Comparison of ENCODE assay signal across 8 cellular contexts in the genomic region with DNA sequence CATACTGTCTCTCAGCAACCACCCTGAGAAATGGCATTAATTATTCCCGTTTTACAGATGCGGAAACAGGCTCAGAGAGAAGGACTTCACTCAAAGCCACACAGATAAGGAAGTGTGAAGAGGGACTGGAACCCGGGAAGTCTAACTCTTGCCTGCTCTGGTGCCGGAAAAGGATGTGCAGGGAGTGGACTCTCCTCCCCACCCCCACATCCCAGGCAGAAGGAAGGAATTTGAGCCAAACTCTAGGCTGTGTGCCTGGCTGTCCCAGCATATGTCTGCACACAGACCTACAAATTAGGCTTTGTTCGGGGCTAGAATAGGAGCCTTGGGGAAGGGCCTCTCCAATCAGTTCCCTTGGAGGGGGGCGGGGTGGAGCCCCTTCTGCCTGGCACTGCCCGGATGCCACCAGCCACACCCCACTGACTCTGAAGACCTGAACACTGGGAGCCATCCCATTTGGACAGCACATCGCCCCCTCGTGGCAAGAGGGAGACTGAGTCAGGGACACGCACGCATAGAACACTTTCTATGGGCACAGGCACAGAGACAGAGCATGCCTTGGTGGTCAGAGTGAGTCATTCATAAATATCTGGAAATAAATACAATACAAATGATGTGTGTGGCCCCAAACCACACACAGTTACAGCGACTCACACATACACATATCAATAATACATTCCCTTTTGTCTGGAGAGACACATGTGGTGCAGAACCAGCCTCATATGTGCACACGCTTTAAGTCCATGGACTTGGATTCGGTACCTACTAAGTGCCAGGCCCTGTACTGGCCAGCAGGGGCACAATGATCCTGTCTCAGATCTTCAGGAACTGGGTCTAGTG. TPM values are rescaled to one million over a fixed set of nuclear protein-coding genes. Genes with fewer than 3 reads are reported as not detected.
DNase-seq lines count a peak whose midpoint lies in the region; ATAC-seq, FAIRE-seq and TF ChIP-seq lines count a peak whose summit lies in the region.

No MANE protein-coding gene starts in this region.

- peak; percentile 84 for TF ChIP-seq CTCF in progenitor cell of endocrine pancreas (IDR thresholded peaks at IDR 0.05; ENCODE audit: unreplicated experiment)

- peak; percentile 94 for FAIRE-seq in urothelium cell line (lab: Jason Lieb, UNC)

- H3K27me3 Mint-ChIP-seq in activated naive CD4-positive, alpha-beta T cell treated with anti-CD3 and anti-CD28 coated beads, Interleukin-2, amount 10 ng/mL, durations not matched to agents 7 days and 5 days: peaks cover 50% of the 10 kb centered on the region
- H3K27me3 Mint-ChIP-seq in progenitor cell of endocrine pancreas: peaks cover 39% of the 10 kb centered on the region

- DNase-seq in EH (ENCODE audit: low read depth) (peak; percentile 95), M059J (ENCODE audit: low read depth) (peak; percentile 94), SJCRH30 (peak; percentile 96 to 99), glomerular visceral epithelial cell (ENCODE audit: extremely low spot score) (peak; percentile 92), progenitor cell of endocrine pancreas (ENCODE audit: low spot score, unreplicated experiment) (peak; percentile 58), urothelium cell line (ENCODE audit: low spot score) (peak; percentile 89)
- peak; percentile 85 for DNase-seq in activated naive CD4-positive, alpha-beta T cell treated with anti-CD3 and anti-CD28 coated beads, Interleukin-2, amount 10 ng/mL, durations not matched to agents 7 days and 5 days

- H3K9me3 Mint-ChIP-seq in activated naive CD4-positive, alpha-beta T cell treated with anti-CD3 and anti-CD28 coated beads, Interleukin-2, amount 10 ng/mL, durations not matched to agents 7 days and 5 days: no peaks in the 10 kb centered on the region
- H3K9me3 Mint-ChIP-seq in progenitor cell of endocrine pancreas (ENCODE audit: low read depth): no peaks in the 10 kb centered on the region

- peak; percentile 85 for ATAC-seq in GM21786 (IDR thresholded peaks at IDR 0.05; ENCODE audit: unreplicated experiment)

- no peak overlapping the region for H3K4me3 Mint-ChIP-seq in activated naive CD4-positive, alpha-beta T cell treated with anti-CD3 and anti-CD28 coated beads, Interleukin-2, amount 10 ng/mL, durations not matched to agents 7 days and 5 days
- H3K4me3 Mint-ChIP-seq in progenitor cell of endocrine pancreas (ENCODE audit: low read depth): no peak overlapping the region

- H3K36me3 ChIP-seq in SJCRH30: peaks cover 4% of the 10 kb centered on the region

- H3K27ac Mint-ChIP-seq in activated naive CD4-positive, alpha-beta T cell treated with anti-CD3 and anti-CD28 coated beads, Interleukin-2, amount 10 ng/mL, durations not matched to agents 7 days and 5 days: no peak overlapping the region
- H3K27ac Mint-ChIP-seq in progenitor cell of endocrine pancreas: no peak overlapping the region

- H3K4me1 Mint-ChIP-seq in activated naive CD4-positive, alpha-beta T cell treated with anti-CD3 and anti-CD28 coated beads, Interleukin-2, amount 10 ng/mL, durations not matched to agents 7 days and 5 days: peaks cover 12% of the 10 kb centered on the region
- H3K4me1 Mint-ChIP-seq in progenitor cell of endocrine pancreas (ENCODE audit: low read depth): peaks cover 12% of the 10 kb centered on the region

- H3K9me3 ChIP-seq in SJCRH30 (replicated peaks): no peaks in the 10 kb centered on the region

- H3K36me3 Mint-ChIP-seq in activated naive CD4-positive, alpha-beta T cell treated with anti-CD3 and anti-CD28 coated beads, Interleukin-2, amount 10 ng/mL, durations not matched to agents 7 days and 5 days: no peaks in the 10 kb centered on the region
- H3K36me3 Mint-ChIP-seq in progenitor cell of endocrine pancreas (ENCODE audit: insufficient read depth): no peaks in the 10 kb centered on the region

- H3K4me1 ChIP-seq in SJCRH30: peaks cover 40% of the 10 kb centered on the region

- no peak overlapping the region for H3K4me3 ChIP-seq in SJCRH30

- CTCF ChIA-PET in activated naive CD4-positive, alpha-beta T cell treated with anti-CD3 and anti-CD28 coated beads, Interleukin-2, amount 10 ng/mL, durations not matched to agents 7 days and 5 days (lab: Charles Lee): interaction anchor here (0.8 to 1.5 kb wide), 5 partner anchors 10 to 38 kb away, joined by 3 to 7 read pairs (median 4); partner anchors contain the start of genes LZTS2, MRPL43 and TWNK

- H3K27me3 ChIP-seq in SJCRH30: no peaks in the 10 kb centered on the region

- no peak overlapping the region for H3K27ac ChIP-seq in SJCRH30

RNA-seq across cellular contexts. Expression of gene LZTS2, which starts 13.1 kb away (rescaled TPM):
- total RNA-seq in M059J (2014; rRNA removed; shearing (Covaris generic)): 25.8 and 61.5 TPM in 2 replicates
- 229 and 239 TPM in 2 replicates for total RNA-seq in SJCRH30 (2014; rRNA removed; shearing (Covaris generic))
- total RNA-seq in progenitor cell of endocrine pancreas: 81.1 and 83.2 TPM in 2 replicates

RNA-seq across cellular contexts. Expression of gene PDZD7, which starts 18.2 kb away (rescaled TPM):
- total RNA-seq in M059J (2014; rRNA removed; shearing (Covaris generic)): 0.27 and 1.6 TPM in 2 replicates
- 0.25 and 0.89 TPM in 2 replicates for total RNA-seq in SJCRH30 (2014; rRNA removed; shearing (Covaris generic))
- 0.29 and 0.84 TPM in 2 replicates for total RNA-seq in progenitor cell of endocrine pancreas

RNA-seq across cellular contexts. Expression of gene SFXN3, which starts 18.3 kb away (rescaled TPM):
- total RNA-seq in M059J (2014; rRNA removed; shearing (Covaris generic)): 38.7 and 58.0 TPM in 2 replicates
- 14.3 and 15.3 TPM in 2 replicates for total RNA-seq in SJCRH30 (2014; rRNA removed; shearing (Covaris generic))
- 4.4 and 6.1 TPM in 2 replicates for total RNA-seq in progenitor cell of endocrine pancreas

RNA-seq across cellular contexts. Expression of gene TWNK, which starts 25.4 kb away (rescaled TPM):
- total RNA-seq in M059J (2014; rRNA removed; shearing (Covaris generic)): 5.4 and 9.6 TPM in 2 replicates
- 27.3 and 30.4 TPM in 2 replicates for total RNA-seq in SJCRH30 (2014; rRNA removed; shearing (Covaris generic))
- total RNA-seq in progenitor cell of endocrine pancreas: 12.8 and 13.3 TPM in 2 replicates

RNA-seq across cellular contexts. Expression of gene MRPL43, which starts 25.4 kb away (rescaled TPM):
- 78.0 and 80.2 TPM in 2 replicates for total RNA-seq in M059J (2014; rRNA removed; shearing (Covaris generic))
- 92.1 and 101 TPM in 2 replicates for total RNA-seq in SJCRH30 (2014; rRNA removed; shearing (Covaris generic))
- total RNA-seq in progenitor cell of endocrine pancreas: 70.7 and 72.4 TPM in 2 replicates
